Comparison of ENCODE assay signal across 23 cellular contexts in genomic region chr5:113463032-113463431, GRCh38. TPM values are rescaled to one million over a fixed set of nuclear protein-coding genes. Genes with fewer than 3 reads are reported as not detected.
"Had no signal": no experiment of that assay in that cellular context is flagged by ENCODE, and none has a peak within 500 bp of the region (broad histone marks: within the 10 kb centered on the region; RNA-seq: fewer than 3 reads in every experiment).

No MANE protein-coding gene starts in this region.

- H3K27ac ChIP-seq: HL-60, KMS-11 had no signal

- H3K9me2 ChIP-seq: SK-N-SH had no signal

- H3K4me3 Mint-ChIP-seq: IgD-negative memory B cell, T-cell had no signal

- H3K4me1 Mint-ChIP-seq: IgD-negative memory B cell, T-cell had no signal

- H3K4me3 ChIP-seq: K562 had no signal

- H3K27ac Mint-ChIP-seq: IgD-negative memory B cell, T-cell had no signal

- DNase-seq: Kasumi-1, MM.1S, NCI-H1092 treated with DMSO at 0.1 percent for 48 hours, NCI-H1436, NCI-H187, NCI-H2029, NCI-H2081 treated with DMSO at 0.1 percent for 48 hours, NCI-H2227 treated with DMSO at 0.1 percent for 48 hours, NCI-H524, NCI-H526 treated with DMSO at 0.1 percent for 48 hours, NCI-H748 treated with DMSO at 0.1 percent for 48 hours, RPMI8226, SHP77, SK-N-SH, SW 1271, T-cell had no signal

- H3K4me2 ChIP-seq: KMS-11, SK-N-SH had no signal

- H3K36me3 Mint-ChIP-seq: IgD-negative memory B cell, T-cell had no signal

- H3K9me3 ChIP-seq: SK-N-SH had no signal

- ATAC-seq: K562, T-cell had no signal

- H3K9me3 Mint-ChIP-seq: T-cell had no signal

- H3K9ac ChIP-seq: KMS-11, SK-N-SH had no signal

RNA-seq across cellular contexts. Expression of gene TSSK1B, which starts 28.2 kb away (rescaled TPM):
- total RNA-seq: K562, M059J, NCI-H460, SK-MEL-5, T-cell had no signal
- polyA plus RNA-seq: IgD-negative memory B cell, K562 had no signal
